In the genomic region with DNA sequence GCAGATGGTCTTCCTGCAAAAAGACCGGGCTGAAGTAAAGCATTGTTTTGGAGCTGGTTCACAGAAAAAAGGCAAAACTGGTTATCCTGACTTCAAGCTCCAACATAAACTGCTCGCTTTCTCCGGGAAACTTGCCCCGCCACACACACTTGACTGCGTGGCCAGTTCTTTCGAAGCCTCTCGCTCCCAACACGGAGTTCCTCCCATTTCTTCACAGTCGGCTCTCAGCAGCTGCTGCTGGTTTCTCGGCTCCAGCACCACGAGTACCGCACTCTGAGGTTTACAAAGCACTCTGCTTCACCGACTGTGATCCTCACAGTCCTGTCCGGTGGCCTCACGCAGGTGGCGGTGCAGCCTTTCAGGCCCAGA, we compare ENCODE assay signal across 2 cellular contexts.
TF ChIP-seq lines count a peak whose summit lies in the region.

No MANE protein-coding gene starts in this region.

TF ChIP-seq in GM23338, 12 proteins besides CTCF, POLR2A, EP300 and RAD21 (continued from another document):
- TF ChIP-seq REST (IDR thresholded peaks at IDR 0.05; ENCODE audit: unreplicated experiment) (no peak), ZNF462 (CRISPR knock-in tag; IDR thresholded peaks at IDR 0.05) (no peak), POLR2AphosphoS5 (IDR thresholded peaks at IDR 0.05; ENCODE audit: low read depth) (no peak), NANOG (IDR thresholded peaks at IDR 0.05; ENCODE audit: borderline replicate concordance) (no peak), EZH2 (IDR thresholded peaks at IDR 0.05; ENCODE audit: low read depth, unreplicated experiment) (no peak), ZNF114 (CRISPR knock-in tag; IDR thresholded peaks at IDR 0.05) (no peak), CREB1 (CRISPR knock-in tag; IDR thresholded peaks at IDR 0.05; ENCODE audit: low read depth) (no peak)
TF ChIP-seq in GM23338: peak in this region for 0.

TF ChIP-seq in WTC11, 78 proteins besides CTCF, POLR2A, EP300 and RAD21 (continued from another document):
- TF ChIP-seq, protein P1, sequence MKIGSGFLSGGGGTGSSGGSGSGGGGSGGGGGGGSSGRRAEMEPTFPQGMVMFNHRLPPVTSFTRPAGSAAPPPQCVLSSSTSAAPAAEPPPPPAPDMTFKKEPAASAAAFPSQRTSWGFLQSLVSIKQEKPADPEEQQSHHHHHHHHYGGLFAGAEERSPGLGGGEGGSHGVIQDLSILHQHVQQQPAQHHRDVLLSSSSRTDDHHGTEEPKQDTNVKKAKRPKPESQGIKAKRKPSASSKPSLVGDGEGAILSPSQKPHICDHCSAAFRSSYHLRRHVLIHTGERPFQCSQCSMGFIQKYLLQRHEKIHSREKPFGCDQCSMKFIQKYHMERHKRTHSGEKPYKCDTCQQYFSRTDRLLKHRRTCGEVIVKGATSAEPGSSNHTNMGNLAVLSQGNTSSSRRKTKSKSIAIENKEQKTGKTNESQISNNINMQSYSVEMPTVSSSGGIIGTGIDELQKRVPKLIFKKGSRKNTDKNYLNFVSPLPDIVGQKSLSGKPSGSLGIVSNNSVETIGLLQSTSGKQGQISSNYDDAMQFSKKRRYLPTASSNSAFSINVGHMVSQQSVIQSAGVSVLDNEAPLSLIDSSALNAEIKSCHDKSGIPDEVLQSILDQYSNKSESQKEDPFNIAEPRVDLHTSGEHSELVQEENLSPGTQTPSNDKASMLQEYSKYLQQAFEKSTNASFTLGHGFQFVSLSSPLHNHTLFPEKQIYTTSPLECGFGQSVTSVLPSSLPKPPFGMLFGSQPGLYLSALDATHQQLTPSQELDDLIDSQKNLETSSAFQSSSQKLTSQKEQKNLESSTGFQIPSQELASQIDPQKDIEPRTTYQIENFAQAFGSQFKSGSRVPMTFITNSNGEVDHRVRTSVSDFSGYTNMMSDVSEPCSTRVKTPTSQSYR (CRISPR knock-in tag; IDR thresholded peaks at IDR 0.05) = peak; percentile 15; the same call in 1 of the 2 replicates
- peak; percentile 9; the same call in 1 of the 2 replicates for TF ChIP-seq ZNF423 (CRISPR knock-in tag; IDR thresholded peaks at IDR 0.05)
- 0 out of 2 replicates have a peak, but pooled peaks have one; percentile 7 for TF ChIP-seq ZNF121 (CRISPR knock-in tag; IDR thresholded peaks at IDR 0.05)
- TF ChIP-seq TP53 (CRISPR knock-in tag; IDR thresholded peaks at IDR 0.05) = no peak
- peak; percentile 78; the same call in 1 of the 2 replicates for TF ChIP-seq ZNF416 (CRISPR knock-in tag; IDR thresholded peaks at IDR 0.05)
- no peak for TF ChIP-seq NFE2L1 (CRISPR knock-in tag; IDR thresholded peaks at IDR 0.05)
